In the genomic region with DNA sequence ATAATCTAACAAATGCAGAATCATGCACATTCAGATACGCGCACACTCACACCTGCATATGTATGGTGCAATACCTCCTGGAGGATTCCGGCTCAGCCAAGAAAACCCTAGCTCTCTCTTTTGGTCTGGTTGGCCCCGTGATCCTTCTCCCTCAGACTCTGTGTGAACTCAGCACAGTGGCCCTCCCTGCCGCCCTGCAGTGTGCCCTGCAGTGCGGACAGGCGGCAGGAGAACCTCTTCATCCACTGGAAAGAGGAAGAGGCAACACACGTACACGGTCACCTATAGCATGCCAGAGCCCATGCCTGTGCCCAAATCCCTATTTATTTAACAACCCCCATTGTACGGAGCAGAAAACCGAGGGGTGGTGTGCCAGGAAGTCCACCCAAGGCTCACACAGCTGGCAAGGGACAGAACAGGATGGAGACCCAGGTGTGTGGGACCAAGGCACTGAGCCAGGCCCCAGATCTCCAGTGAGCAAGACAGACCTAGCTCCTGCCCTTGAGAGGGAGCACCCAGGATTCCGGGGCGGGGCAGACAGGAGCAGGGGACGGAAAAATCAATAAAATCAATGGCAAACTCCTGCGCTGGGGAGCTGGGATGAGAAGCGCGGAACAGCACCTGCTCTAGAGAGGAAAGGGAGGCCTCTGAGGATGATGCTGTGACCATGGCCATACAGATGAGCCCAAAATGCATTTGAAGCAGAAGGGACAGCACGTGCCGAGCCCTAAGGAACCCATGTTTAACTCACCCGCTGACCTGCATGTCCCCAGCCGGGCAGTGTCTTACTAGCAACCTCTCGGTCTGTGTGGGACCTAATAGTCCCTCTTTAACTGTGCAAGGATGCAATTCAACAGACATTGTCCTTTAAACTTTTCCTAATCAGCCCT, we compare ENCODE assay signal across 1 cellular context.
TF ChIP-seq lines count a peak whose summit lies in the region.

No MANE protein-coding gene starts in this region.

TF ChIP-seq in HepG2, 621 proteins besides CTCF, POLR2A, EP300 and RAD21 (continued from another document and continues in another):
- TF ChIP-seq, protein P1, sequence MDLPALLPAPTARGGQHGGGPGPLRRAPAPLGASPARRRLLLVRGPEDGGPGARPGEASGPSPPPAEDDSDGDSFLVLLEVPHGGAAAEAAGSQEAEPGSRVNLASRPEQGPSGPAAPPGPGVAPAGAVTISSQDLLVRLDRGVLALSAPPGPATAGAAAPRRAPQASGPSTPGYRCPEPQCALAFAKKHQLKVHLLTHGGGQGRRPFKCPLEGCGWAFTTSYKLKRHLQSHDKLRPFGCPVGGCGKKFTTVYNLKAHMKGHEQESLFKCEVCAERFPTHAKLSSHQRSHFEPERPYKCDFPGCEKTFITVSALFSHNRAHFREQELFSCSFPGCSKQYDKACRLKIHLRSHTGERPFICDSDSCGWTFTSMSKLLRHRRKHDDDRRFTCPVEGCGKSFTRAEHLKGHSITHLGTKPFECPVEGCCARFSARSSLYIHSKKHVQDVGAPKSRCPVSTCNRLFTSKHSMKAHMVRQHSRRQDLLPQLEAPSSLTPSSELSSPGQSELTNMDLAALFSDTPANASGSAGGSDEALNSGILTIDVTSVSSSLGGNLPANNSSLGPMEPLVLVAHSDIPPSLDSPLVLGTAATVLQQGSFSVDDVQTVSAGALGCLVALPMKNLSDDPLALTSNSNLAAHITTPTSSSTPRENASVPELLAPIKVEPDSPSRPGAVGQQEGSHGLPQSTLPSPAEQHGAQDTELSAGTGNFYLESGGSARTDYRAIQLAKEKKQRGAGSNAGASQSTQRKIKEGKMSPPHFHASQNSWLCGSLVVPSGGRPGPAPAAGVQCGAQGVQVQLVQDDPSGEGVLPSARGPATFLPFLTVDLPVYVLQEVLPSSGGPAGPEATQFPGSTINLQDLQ (CRISPR knock-in tag; IDR thresholded peaks at IDR 0.05), result no peak
- TF ChIP-seq ZBTB7A (CRISPR knock-in tag; IDR thresholded peaks at IDR 0.05) (peak; percentile 50; the same call in 1 of the 2 replicates), ZNF558 (CRISPR knock-in tag; IDR thresholded peaks at IDR 0.05; ENCODE audit: borderline replicate concordance) (0 out of 2 replicates have a peak, but pooled peaks have one; percentile 75), SNAPC4 (CRISPR knock-in tag; IDR thresholded peaks at IDR 0.05) (no peak), ZNF577 (CRISPR knock-in tag; IDR thresholded peaks at IDR 0.05; ENCODE audit: borderline replicate concordance, low read depth) (no peak), ZNF761 (CRISPR knock-in tag; conservative IDR thresholded peaks at IDR 0.05) (no peak; the same call in 1 of the 2 replicates), KLF11 (CRISPR knock-in tag; IDR thresholded peaks at IDR 0.05) (no peak), AKAP8 (CRISPR knock-in tag; IDR thresholded peaks at IDR 0.05) (0 out of 2 replicates have a peak, but pooled peaks have one; percentile 13), ZNF616 (CRISPR knock-in tag; IDR thresholded peaks at IDR 0.05; ENCODE audit: low read depth) (no peak), ONECUT2 (CRISPR knock-in tag; IDR thresholded peaks at IDR 0.05) (peak; percentile 100), TARDBP (CRISPR knock-in tag; IDR thresholded peaks at IDR 0.05) (peak; percentile 89), KLF15 (CRISPR knock-in tag; IDR thresholded peaks at IDR 0.05; ENCODE audit: borderline replicate concordance) (0 out of 2 replicates have a peak, but pooled peaks have one; percentile 28), PRMT3 (CRISPR knock-in tag; IDR thresholded peaks at IDR 0.05; ENCODE audit: borderline replicate concordance, low read depth) (0 out of 2 replicates have a peak, but pooled peaks have one; percentile 51), ZHX1 (CRISPR knock-in tag; IDR thresholded peaks at IDR 0.05; ENCODE audit: low read depth) (peak; percentile 81; the same call in 1 of the 2 replicates), RFX3 (CRISPR knock-in tag; IDR thresholded peaks at IDR 0.05) (no peak), ZNF432 (CRISPR knock-in tag; IDR thresholded peaks at IDR 0.05; ENCODE audit: borderline replicate concordance) (no peak), HIC2 (CRISPR knock-in tag; IDR thresholded peaks at IDR 0.05; ENCODE audit: low read depth) (no peak), SATB2 (CRISPR knock-in tag; IDR thresholded peaks at IDR 0.05) (no peak), SNAPC2 (CRISPR knock-in tag; IDR thresholded peaks at IDR 0.05) (peak; percentile 93; the same call in 1 of the 2 replicates), ZNF430 (CRISPR knock-in tag; IDR thresholded peaks at IDR 0.05) (0 out of 2 replicates have a peak, but pooled peaks have one; percentile 37), ZNF724P (CRISPR knock-in tag; IDR thresholded peaks at IDR 0.05; ENCODE audit: borderline replicate concordance) (no peak), ZNF451 (CRISPR knock-in tag; IDR thresholded peaks at IDR 0.05) (no peak), KLF12 (CRISPR knock-in tag; IDR thresholded peaks at IDR 0.05; ENCODE audit: borderline replicate concordance) (peak; percentile 91; the same call in 1 of the 2 replicates), ZNF44 (CRISPR knock-in tag; IDR thresholded peaks at IDR 0.05) (no peak), MBD4 (IDR thresholded peaks at IDR 0.05; ENCODE audit: borderline replicate concordance, low read length) (no peak), ZFAT (CRISPR knock-in tag; conservative IDR thresholded peaks at IDR 0.05) (no peak), GABPB1 (CRISPR knock-in tag; IDR thresholded peaks at IDR 0.05) (no peak; the same call in 1 of the 2 replicates), FIP1L1 (IDR thresholded peaks at IDR 0.05; ENCODE audit: borderline replicate concordance, insufficient read depth, low read depth, low read length) (no peak), ZNF713 (CRISPR knock-in tag; IDR thresholded peaks at IDR 0.05) (0 out of 2 replicates have a peak, but pooled peaks have one; percentile 12), HMGA1 (CRISPR knock-in tag; conservative IDR thresholded peaks at IDR 0.05) (no peak), GMEB2 (CRISPR knock-in tag; IDR thresholded peaks at IDR 0.05; ENCODE audit: low read depth) (no peak), TFE3 (CRISPR knock-in tag; IDR thresholded peaks at IDR 0.05) (no peak; the same call in 1 of the 2 replicates), ZNF225 (CRISPR knock-in tag; IDR thresholded peaks at IDR 0.05) (0 out of 2 replicates have a peak, but pooled peaks have one; percentile 71)
- TF ChIP-seq, protein P2, sequence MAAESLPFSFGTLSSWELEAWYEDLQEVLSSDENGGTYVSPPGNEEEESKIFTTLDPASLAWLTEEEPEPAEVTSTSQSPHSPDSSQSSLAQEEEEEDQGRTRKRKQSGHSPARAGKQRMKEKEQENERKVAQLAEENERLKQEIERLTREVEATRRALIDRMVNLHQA (CRISPR knock-in tag; IDR thresholded peaks at IDR 0.05), result no peak
